Comparison of ENCODE assay signal across 11 cellular contexts in genomic region chr5:178074266-178074952, GRCh38. TPM values are rescaled to one million over a fixed set of nuclear protein-coding genes. Genes with fewer than 3 reads are reported as not detected.
DNase-seq lines count a peak whose midpoint lies in the region; ATAC-seq and TF ChIP-seq lines count a peak whose summit lies in the region.
"Had no signal": no experiment of that assay in that cellular context is flagged by ENCODE, and none has a peak within 500 bp of the region (broad histone marks: within the 10 kb centered on the region; RNA-seq: fewer than 3 reads in every experiment).

No MANE protein-coding gene starts in this region.

- 66% methylated on average over 7 of the region's 14 CpGs for WGBS in mammary epithelial cell (ENCODE audit: low coverage, missing lambda C conversion rate)

- no peaks in the 10 kb centered on the region for H3K36me3 ChIP-seq in mammary epithelial cell (ENCODE audit: insufficient read depth, low read length)

- intact Hi-C loops in mammary epithelial cell (cut with micrococcal nuclease) (no loop called here), MCF 10A (cut with micrococcal nuclease) (no loop called here)

- H3K27ac ChIP-seq in mammary epithelial cell (ENCODE audit: insufficient read depth, low read depth, low read length): no peak overlapping the region
- H3K27ac ChIP-seq: SK-N-MC had no signal

- no peaks in the 10 kb centered on the region for H3K79me2 ChIP-seq in mammary epithelial cell (ENCODE audit: insufficient read depth, low read length)

- H3K4me1 ChIP-seq in mammary epithelial cell (ENCODE audit: insufficient read depth, low read length): peaks cover 13% of the 10 kb centered on the region

- H3K4me3 ChIP-seq in mammary epithelial cell (replicated peaks in 1 of 3; ENCODE audit: insufficient read depth in 1 of 3, low read depth in 2 of 3, low read length in 3 of 3) (no peak overlapping the region), astrocyte of the spinal cord (ENCODE audit: low read depth, low read length) (no peak overlapping the region)
- H3K4me3 ChIP-seq: SK-N-MC had no signal

- H3K9me3 Mint-ChIP-seq in MCF 10A (ENCODE audit: unreplicated experiment): no peaks in the 10 kb centered on the region
- H3K9me3 Mint-ChIP-seq in type B pancreatic cell: no peaks in the 10 kb centered on the region
- H3K9me3 Mint-ChIP-seq: natural killer cell treated with Interleukin-12 subunit alpha and Interleukin-12 subunit beta and Interleukin-15 and Interleukin-18, amount 100 ng/mL, for 72 hours had no signal

- no peak for ATAC-seq in HG03432 (IDR thresholded peaks at IDR 0.05; ENCODE audit: unreplicated experiment)
- ATAC-seq: natural killer cell treated with Interleukin-12 subunit alpha and Interleukin-12 subunit beta and Interleukin-15 and Interleukin-18, amount 100 ng/mL, for 72 hours had no signal

- CTCF ChIA-PET in mammary epithelial cell (lab: Charles Lee; ENCODE audit: low non-redundant PET): interaction anchor here (0.6 kb wide), 1 partner anchor 89 kb away, joined by 4 read pairs; no protein-coding TSS in a partner anchor
- CTCF ChIA-PET in MCF 10A (lab: Yijun Ruan, JAX): interaction anchor here (0.6 to 6.6 kb wide), 21 partner anchors 8 to 519 kb away, joined by 3 to 286 read pairs (median 7); partner anchors contain the start of genes NHP2 and RMND5B

- POLR2A ChIA-PET in MCF 10A (lab: Yijun Ruan, JAX): interaction anchor here (1.4 to 7.7 kb wide), 3 partner anchors 72 to 88 kb away, joined by 4 to 123 read pairs (median 18); partner anchors contain the start of gene NHP2

- TF ChIP-seq CTCF in mammary epithelial cell (conservative IDR thresholded peaks at IDR 0.05 in 1 of 2, IDR thresholded peaks at IDR 0.05 in 1 of 2; ENCODE audit: extremely low read depth in 1 of 2, insufficient read depth in 1 of 2, low read depth in 1 of 2, low read length in 2 of 2) (no peak), MCF 10A (IDR thresholded peaks at IDR 0.05; ENCODE audit: unreplicated experiment) (no peak), astrocyte of the spinal cord (IDR thresholded peaks at IDR 0.05; ENCODE audit: low read depth, low read length) (peak; percentile 8), type B pancreatic cell (conservative IDR thresholded peaks at IDR 0.05) (peak; percentile 29)

- H3K9me3 ChIP-seq in mammary epithelial cell (replicated peaks; ENCODE audit: insufficient read depth, low read length): no peaks in the 10 kb centered on the region

- dilution Hi-C loops in mammary epithelial cell (cut with HindIII; ENCODE audit: low sequenced_read_pairs): no loop called here

- H3K36me3 Mint-ChIP-seq in MCF 10A (ENCODE audit: insufficient read depth, unreplicated experiment): no peaks in the 10 kb centered on the region
- no peaks in the 10 kb centered on the region for H3K36me3 Mint-ChIP-seq in type B pancreatic cell
- H3K36me3 Mint-ChIP-seq: natural killer cell treated with Interleukin-12 subunit alpha and Interleukin-12 subunit beta and Interleukin-15 and Interleukin-18, amount 100 ng/mL, for 72 hours had no signal

- H4K20me1 ChIP-seq in mammary epithelial cell (ENCODE audit: insufficient read depth, low read length): no peaks in the 10 kb centered on the region

- H3K27me3 Mint-ChIP-seq in MCF 10A (ENCODE audit: insufficient read depth, unreplicated experiment): peaks cover 20% of the 10 kb centered on the region
- peaks cover 15% of the 10 kb centered on the region for H3K27me3 Mint-ChIP-seq in type B pancreatic cell

- DNase-seq in mammary epithelial cell (peak; percentile 17), MCF 10A (ENCODE audit: unreplicated experiment) (no peak), MV-4-11 (lab: John Stamatoyannopoulos, UW) (peak; percentile 24), astrocyte of the spinal cord (ENCODE audit: low read depth, low spot score) (peak; percentile 16), type B pancreatic cell (ENCODE audit: extremely low spot score, unreplicated experiment) (no peak), NCI-H526 treated with DMSO at 0.1 percent for 48 hours (lab: John Stamatoyannopoulos, UW) (no peak)
- no peak for DNase-seq in activated CD8-positive, alpha-beta memory T cell treated with anti-CD3 and anti-CD28 coated beads, Interleukin-2, amount 50 U/mL, for 48 hours
- DNase-seq: NCI-H2107 had no signal

- in situ Hi-C loops in mammary epithelial cell (cut with MboI; ENCODE audit: low sequenced_read_pairs in 2 of 2): loop anchor here (25.0 kb wide), 2 partner anchors 187 to 462 kb away; partner anchors contain the start of gene B4GALT7 (in 2 of the 2)
- in situ Hi-C loops in astrocyte of the spinal cord (cut with HindIII; ENCODE audit: low sequenced_read_pairs): no loop called here

- no peak overlapping the region for H3K27ac Mint-ChIP-seq in MCF 10A (ENCODE audit: low read depth, unreplicated experiment)
- no peak overlapping the region for H3K27ac Mint-ChIP-seq in type B pancreatic cell
- H3K27ac Mint-ChIP-seq: natural killer cell treated with Interleukin-12 subunit alpha and Interleukin-12 subunit beta and Interleukin-15 and Interleukin-18, amount 100 ng/mL, for 72 hours had no signal

- H3K4me2 ChIP-seq in mammary epithelial cell (ENCODE audit: insufficient read depth, low read depth, low read length): no peak overlapping the region

- peaks cover 3% of the 10 kb centered on the region for H3K27me3 ChIP-seq in mammary epithelial cell (ENCODE audit: insufficient read depth, low read length)

- no peak overlapping the region for H3K9ac ChIP-seq in mammary epithelial cell (ENCODE audit: insufficient read depth, low read length)

- H3K4me1 Mint-ChIP-seq in MCF 10A (ENCODE audit: insufficient read depth, unreplicated experiment): peaks cover 25% of the 10 kb centered on the region
- peaks cover 6% of the 10 kb centered on the region for H3K4me1 Mint-ChIP-seq in type B pancreatic cell (ENCODE audit: unreplicated experiment)

- H3K4me3 Mint-ChIP-seq in MCF 10A (ENCODE audit: unreplicated experiment) (no peak overlapping the region), type B pancreatic cell (no peak overlapping the region)
- H3K4me3 Mint-ChIP-seq: natural killer cell treated with Interleukin-12 subunit alpha and Interleukin-12 subunit beta and Interleukin-15 and Interleukin-18, amount 100 ng/mL, for 72 hours had no signal

- no peak overlapping the region for H2AFZ ChIP-seq in mammary epithelial cell (ENCODE audit: low read depth, low read length)

- no TSS peak for BruUV-seq in mammary epithelial cell (replicated peaks; lab: Mats Ljungman, UMichigan)
- no TSS peak for BruUV-seq in MCF 10A (replicated peaks; lab: Mats Ljungman, UMichigan)

RNA-seq across cellular contexts. Expression of gene N4BP3, which starts 38.9 kb away (rescaled TPM):
- total RNA-seq in mammary epithelial cell (1 to 10 TPM in 1 of 2 donors, under 1 TPM in 1; 0.67 to 2.2 TPM), MCF 10A (2022) (0.33 and 0.56 TPM in 2 replicates), type B pancreatic cell (ENCODE audit: low replicate concordance) (6.6 and 11.2 TPM in 2 replicates)
- polyA plus RNA-seq in mammary epithelial cell: 0.46 TPM
- polyA minus RNA-seq in mammary epithelial cell: not detected

RNA-seq across cellular contexts. Expression of gene RMND5B, which starts 56.4 kb away (rescaled TPM):
- total RNA-seq in mammary epithelial cell: 10 to 100 TPM; 15.3 to 23.8 TPM
- 17.1 TPM for polyA plus RNA-seq in mammary epithelial cell
- 22.2 TPM for polyA minus RNA-seq in mammary epithelial cell
- total RNA-seq in MCF 10A (2022): 53.0 and 56.5 TPM in 2 replicates
- total RNA-seq in type B pancreatic cell (ENCODE audit: low replicate concordance): 41.8 and 52.1 TPM in 2 replicates

Comparison
In these comparisons a context has a peak if more than half of its experiments do, and no peak if none do; other contexts are left out.
1. DNase-seq: peak in mammary epithelial cell (single experiment), MV-4-11 (single experiment) and astrocyte of the spinal cord (single experiment); none in MCF 10A (single experiment), type B pancreatic cell (single experiment), NCI-H526 treated with DMSO at 0.1 percent for 48 hours (single experiment) and activated CD8-positive, alpha-beta memory T cell treated with anti-CD3 and anti-CD28 coated beads, Interleukin-2, amount 50 U/mL, for 48 hours (single experiment).
2. CTCF ChIP-seq: peak in astrocyte of the spinal cord (single experiment) and type B pancreatic cell (single experiment); none in mammary epithelial cell (0 of 2) and MCF 10A (single experiment).